Comparison of ENCODE assay signal across 1 cellular context in the genomic region with DNA sequence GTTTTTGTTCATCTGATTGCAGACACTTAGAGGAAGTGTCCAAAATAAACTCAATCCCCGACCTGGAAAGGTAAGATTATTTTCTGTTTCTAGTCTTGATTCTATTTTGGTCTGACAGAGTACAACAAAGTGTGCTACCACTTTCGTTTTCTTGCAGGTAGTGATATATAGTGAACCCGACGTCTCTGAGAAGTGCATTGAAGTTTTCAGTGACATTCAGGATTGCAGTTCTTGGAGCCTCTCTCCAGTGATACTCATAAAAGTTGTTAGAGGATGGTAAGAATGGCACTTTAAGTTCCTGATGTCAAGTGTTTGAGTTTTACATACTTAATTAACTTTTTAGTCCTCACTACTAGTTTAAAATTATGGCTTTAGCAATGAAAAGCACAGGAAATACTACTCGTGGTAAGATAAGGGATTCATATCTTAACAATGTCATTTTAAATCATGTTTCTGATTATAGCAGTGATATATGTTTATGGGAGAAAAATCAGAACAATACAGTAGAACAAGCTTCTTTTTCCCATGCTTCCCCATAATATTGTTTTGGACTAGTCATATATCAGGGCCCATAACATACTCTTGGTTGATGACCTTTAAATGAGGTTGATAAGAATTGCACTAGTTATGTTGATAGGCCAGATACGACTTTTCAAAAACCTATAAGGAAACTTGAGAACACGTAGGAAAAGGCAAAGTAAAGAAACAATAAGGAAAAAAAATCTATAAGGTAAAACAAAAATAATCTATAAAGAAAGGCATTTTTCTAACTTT.
TF ChIP-seq lines count a peak whose summit lies in the region.

No MANE protein-coding gene starts in this region.

TF ChIP-seq in GM12878, 131 proteins besides CTCF, POLR2A, EP300 and RAD21 (continued from another document and continues in another):
- TF ChIP-seq, protein P1, sequence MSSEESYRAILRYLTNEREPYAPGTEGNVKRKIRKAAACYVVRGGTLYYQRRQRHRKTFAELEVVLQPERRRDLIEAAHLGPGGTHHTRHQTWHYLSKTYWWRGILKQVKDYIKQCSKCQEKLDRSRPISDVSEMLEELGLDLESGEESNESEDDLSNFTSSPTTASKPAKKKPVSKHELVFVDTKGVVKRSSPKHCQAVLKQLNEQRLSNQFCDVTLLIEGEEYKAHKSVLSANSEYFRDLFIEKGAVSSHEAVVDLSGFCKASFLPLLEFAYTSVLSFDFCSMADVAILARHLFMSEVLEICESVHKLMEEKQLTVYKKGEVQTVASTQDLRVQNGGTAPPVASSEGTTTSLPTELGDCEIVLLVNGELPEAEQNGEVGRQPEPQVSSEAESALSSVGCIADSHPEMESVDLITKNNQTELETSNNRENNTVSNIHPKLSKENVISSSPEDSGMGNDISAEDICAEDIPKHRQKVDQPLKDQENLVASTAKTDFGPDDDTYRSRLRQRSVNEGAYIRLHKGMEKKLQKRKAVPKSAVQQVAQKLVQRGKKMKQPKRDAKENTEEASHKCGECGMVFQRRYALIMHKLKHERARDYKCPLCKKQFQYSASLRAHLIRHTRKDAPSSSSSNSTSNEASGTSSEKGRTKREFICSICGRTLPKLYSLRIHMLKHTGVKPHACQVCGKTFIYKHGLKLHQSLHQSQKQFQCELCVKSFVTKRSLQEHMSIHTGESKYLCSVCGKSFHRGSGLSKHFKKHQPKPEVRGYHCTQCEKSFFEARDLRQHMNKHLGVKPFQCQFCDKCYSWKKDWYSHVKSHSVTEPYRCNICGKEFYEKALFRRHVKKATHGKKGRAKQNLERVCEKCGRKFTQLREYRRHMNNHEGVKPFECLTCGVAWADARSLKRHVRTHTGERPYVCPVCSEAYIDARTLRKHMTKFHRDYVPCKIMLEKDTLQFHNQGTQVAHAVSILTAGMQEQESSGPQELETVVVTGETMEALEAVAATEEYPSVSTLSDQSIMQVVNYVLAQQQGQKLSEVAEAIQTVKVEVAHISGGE (CRISPR knock-in tag; IDR thresholded peaks at IDR 0.05) = no peak
- TF ChIP-seq ZNF24 (IDR thresholded peaks at IDR 0.05) = no peak
- TF ChIP-seq, protein P2, sequence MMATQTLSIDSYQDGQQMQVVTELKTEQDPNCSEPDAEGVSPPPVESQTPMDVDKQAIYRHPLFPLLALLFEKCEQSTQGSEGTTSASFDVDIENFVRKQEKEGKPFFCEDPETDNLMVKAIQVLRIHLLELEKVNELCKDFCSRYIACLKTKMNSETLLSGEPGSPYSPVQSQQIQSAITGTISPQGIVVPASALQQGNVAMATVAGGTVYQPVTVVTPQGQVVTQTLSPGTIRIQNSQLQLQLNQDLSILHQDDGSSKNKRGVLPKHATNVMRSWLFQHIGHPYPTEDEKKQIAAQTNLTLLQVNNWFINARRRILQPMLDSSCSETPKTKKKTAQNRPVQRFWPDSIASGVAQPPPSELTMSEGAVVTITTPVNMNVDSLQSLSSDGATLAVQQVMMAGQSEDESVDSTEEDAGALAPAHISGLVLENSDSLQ (IDR thresholded peaks at IDR 0.05) = no peak; the same call in 1 of the 2 replicates
- no peak for TF ChIP-seq HDAC2 (IDR thresholded peaks at IDR 0.05)
- TF ChIP-seq SREBF2 (IDR thresholded peaks at IDR 0.05; ENCODE audit: low read length) = no peak
- TF ChIP-seq ZBED1 (IDR thresholded peaks at IDR 0.05; ENCODE audit: borderline replicate concordance) = no peak
- TF ChIP-seq RAD51 (IDR thresholded peaks at IDR 0.05) = 0 out of 2 replicates have a peak, but pooled peaks have one; percentile 7
- no peak for TF ChIP-seq LARP7 (IDR thresholded peaks at IDR 0.05)
- TF ChIP-seq SPI1 (IDR thresholded peaks at IDR 0.05; ENCODE audit: borderline replicate concordance, insufficient read depth, low read depth, low read length) = peak; percentile 23; the same call in 1 of the 2 replicates
- no peak for TF ChIP-seq WRNIP1 (IDR thresholded peaks at IDR 0.05; ENCODE audit: borderline replicate concordance, low read depth, low read length)
- TF ChIP-seq KLF5 (IDR thresholded peaks at IDR 0.05; ENCODE audit: partially characterized antibody) = no peak
- no peak for TF ChIP-seq POLR2AphosphoS2 (IDR thresholded peaks at IDR 0.05; ENCODE audit: low read depth, low read length)
- no peak for TF ChIP-seq NFXL1 (IDR thresholded peaks at IDR 0.05; ENCODE audit: borderline replicate concordance)
- TF ChIP-seq, protein P3, sequence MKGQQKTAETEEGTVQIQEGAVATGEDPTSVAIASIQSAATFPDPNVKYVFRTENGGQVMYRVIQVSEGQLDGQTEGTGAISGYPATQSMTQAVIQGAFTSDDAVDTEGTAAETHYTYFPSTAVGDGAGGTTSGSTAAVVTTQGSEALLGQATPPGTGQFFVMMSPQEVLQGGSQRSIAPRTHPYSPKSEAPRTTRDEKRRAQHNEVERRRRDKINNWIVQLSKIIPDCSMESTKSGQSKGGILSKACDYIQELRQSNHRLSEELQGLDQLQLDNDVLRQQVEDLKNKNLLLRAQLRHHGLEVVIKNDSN (IDR thresholded peaks at IDR 0.05; ENCODE audit: borderline replicate concordance, extremely low read length, insufficient read depth, low read depth, low read length) = no peak
- TF ChIP-seq CHD1 (IDR thresholded peaks at IDR 0.05; ENCODE audit: low read depth, low read length) = no peak
- TF ChIP-seq MEF2A (IDR thresholded peaks at IDR 0.05; ENCODE audit: insufficient read depth, low read depth, low read length) = peak; percentile 96
- peak; percentile 37 for TF ChIP-seq ATF7 (IDR thresholded peaks at IDR 0.05; ENCODE audit: low read depth)
- TF ChIP-seq RUNX3 (IDR thresholded peaks at IDR 0.05; ENCODE audit: low read length) = peak; percentile 47
- no peak for TF ChIP-seq ZNF622 (IDR thresholded peaks at IDR 0.05)
- TF ChIP-seq, protein P4, sequence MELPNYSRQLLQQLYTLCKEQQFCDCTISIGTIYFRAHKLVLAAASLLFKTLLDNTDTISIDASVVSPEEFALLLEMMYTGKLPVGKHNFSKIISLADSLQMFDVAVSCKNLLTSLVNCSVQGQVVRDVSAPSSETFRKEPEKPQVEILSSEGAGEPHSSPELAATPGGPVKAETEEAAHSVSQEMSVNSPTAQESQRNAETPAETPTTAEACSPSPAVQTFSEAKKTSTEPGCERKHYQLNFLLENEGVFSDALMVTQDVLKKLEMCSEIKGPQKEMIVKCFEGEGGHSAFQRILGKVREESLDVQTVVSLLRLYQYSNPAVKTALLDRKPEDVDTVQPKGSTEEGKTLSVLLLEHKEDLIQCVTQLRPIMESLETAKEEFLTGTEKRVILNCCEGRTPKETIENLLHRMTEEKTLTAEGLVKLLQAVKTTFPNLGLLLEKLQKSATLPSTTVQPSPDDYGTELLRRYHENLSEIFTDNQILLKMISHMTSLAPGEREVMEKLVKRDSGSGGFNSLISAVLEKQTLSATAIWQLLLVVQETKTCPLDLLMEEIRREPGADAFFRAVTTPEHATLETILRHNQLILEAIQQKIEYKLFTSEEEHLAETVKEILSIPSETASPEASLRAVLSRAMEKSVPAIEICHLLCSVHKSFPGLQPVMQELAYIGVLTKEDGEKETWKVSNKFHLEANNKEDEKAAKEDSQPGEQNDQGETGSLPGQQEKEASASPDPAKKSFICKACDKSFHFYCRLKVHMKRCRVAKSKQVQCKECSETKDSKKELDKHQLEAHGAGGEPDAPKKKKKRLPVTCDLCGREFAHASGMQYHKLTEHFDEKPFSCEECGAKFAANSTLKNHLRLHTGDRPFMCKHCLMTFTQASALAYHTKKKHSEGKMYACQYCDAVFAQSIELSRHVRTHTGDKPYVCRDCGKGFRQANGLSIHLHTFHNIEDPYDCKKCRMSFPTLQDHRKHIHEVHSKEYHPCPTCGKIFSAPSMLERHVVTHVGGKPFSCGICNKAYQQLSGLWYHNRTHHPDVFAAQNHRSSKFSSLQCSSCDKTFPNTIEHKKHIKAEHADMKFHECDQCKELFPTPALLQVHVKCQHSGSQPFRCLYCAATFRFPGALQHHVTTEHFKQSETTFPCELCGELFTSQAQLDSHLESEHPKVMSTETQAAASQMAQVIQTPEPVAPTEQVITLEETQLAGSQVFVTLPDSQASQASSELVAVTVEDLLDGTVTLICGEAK (IDR thresholded peaks at IDR 0.05; ENCODE audit: borderline replicate concordance) = no peak
- TF ChIP-seq, protein P5, sequence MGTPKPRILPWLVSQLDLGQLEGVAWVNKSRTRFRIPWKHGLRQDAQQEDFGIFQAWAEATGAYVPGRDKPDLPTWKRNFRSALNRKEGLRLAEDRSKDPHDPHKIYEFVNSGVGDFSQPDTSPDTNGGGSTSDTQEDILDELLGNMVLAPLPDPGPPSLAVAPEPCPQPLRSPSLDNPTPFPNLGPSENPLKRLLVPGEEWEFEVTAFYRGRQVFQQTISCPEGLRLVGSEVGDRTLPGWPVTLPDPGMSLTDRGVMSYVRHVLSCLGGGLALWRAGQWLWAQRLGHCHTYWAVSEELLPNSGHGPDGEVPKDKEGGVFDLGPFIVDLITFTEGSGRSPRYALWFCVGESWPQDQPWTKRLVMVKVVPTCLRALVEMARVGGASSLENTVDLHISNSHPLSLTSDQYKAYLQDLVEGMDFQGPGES (IDR thresholded peaks at IDR 0.05) = no peak
- no peak for TF ChIP-seq CBFB (IDR thresholded peaks at IDR 0.05; ENCODE audit: low read depth)
- peak; percentile 62 for TF ChIP-seq NFIC (IDR thresholded peaks at IDR 0.05; ENCODE audit: low read depth, low read length)
- 0 out of 2 replicates have a peak, but pooled peaks have one; percentile 22 for TF ChIP-seq DPF2 (IDR thresholded peaks at IDR 0.05)
- TF ChIP-seq POU2F2 (IDR thresholded peaks at IDR 0.05; ENCODE audit: borderline replicate concordance, low read depth, low read length) = no peak
- TF ChIP-seq CREB1 (IDR thresholded peaks at IDR 0.05; ENCODE audit: low read depth) = no peak
- TF ChIP-seq, protein P6, sequence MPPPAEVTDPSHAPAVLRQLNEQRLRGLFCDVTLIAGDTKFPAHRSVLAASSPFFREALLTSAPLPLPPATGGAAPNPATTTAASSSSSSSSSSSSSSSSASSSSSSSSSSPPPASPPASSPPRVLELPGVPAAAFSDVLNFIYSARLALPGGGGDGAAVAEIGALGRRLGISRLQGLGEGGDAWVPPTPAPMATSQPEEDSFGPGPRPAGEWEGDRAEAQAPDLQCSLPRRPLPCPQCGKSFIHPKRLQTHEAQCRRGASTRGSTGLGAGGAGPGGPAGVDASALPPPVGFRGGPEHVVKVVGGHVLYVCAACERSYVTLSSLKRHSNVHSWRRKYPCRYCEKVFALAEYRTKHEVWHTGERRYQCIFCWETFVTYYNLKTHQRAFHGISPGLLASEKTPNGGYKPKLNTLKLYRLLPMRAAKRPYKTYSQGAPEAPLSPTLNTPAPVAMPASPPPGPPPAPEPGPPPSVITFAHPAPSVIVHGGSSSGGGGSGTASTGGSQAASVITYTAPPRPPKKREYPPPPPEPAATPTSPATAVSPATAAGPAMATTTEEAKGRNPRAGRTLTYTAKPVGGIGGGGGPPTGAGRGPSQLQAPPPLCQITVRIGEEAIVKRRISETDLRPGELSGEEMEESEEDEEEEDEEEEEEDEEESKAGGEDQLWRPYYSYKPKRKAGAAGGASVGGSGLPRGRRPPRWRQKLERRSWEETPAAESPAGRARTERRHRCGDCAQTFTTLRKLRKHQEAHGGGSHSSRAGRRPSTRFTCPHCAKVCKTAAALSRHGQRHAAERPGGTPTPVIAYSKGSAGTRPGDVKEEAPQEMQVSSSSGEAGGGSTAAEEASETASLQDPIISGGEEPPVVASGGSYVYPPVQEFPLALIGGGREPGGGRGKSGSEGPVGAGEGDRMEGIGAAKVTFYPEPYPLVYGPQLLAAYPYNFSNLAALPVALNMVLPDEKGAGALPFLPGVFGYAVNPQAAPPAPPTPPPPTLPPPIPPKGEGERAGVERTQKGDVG (CRISPR knock-in tag; IDR thresholded peaks at IDR 0.05) = no peak
- TF ChIP-seq EED (IDR thresholded peaks at IDR 0.05; ENCODE audit: low read depth) = no peak
- no peak for TF ChIP-seq ESRRA (IDR thresholded peaks at IDR 0.05; ENCODE audit: low read length)
- TF ChIP-seq EZH2 (IDR thresholded peaks at IDR 0.05; ENCODE audit: borderline replicate concordance, control insufficient read depth, low read depth, low read length) = no peak
- TF ChIP-seq, protein P7, sequence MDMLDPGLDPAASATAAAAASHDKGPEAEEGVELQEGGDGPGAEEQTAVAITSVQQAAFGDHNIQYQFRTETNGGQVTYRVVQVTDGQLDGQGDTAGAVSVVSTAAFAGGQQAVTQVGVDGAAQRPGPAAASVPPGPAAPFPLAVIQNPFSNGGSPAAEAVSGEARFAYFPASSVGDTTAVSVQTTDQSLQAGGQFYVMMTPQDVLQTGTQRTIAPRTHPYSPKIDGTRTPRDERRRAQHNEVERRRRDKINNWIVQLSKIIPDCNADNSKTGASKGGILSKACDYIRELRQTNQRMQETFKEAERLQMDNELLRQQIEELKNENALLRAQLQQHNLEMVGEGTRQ (IDR thresholded peaks at IDR 0.05; ENCODE audit: borderline replicate concordance, low read depth, low read length) = no peak
- TF ChIP-seq, protein P8, sequence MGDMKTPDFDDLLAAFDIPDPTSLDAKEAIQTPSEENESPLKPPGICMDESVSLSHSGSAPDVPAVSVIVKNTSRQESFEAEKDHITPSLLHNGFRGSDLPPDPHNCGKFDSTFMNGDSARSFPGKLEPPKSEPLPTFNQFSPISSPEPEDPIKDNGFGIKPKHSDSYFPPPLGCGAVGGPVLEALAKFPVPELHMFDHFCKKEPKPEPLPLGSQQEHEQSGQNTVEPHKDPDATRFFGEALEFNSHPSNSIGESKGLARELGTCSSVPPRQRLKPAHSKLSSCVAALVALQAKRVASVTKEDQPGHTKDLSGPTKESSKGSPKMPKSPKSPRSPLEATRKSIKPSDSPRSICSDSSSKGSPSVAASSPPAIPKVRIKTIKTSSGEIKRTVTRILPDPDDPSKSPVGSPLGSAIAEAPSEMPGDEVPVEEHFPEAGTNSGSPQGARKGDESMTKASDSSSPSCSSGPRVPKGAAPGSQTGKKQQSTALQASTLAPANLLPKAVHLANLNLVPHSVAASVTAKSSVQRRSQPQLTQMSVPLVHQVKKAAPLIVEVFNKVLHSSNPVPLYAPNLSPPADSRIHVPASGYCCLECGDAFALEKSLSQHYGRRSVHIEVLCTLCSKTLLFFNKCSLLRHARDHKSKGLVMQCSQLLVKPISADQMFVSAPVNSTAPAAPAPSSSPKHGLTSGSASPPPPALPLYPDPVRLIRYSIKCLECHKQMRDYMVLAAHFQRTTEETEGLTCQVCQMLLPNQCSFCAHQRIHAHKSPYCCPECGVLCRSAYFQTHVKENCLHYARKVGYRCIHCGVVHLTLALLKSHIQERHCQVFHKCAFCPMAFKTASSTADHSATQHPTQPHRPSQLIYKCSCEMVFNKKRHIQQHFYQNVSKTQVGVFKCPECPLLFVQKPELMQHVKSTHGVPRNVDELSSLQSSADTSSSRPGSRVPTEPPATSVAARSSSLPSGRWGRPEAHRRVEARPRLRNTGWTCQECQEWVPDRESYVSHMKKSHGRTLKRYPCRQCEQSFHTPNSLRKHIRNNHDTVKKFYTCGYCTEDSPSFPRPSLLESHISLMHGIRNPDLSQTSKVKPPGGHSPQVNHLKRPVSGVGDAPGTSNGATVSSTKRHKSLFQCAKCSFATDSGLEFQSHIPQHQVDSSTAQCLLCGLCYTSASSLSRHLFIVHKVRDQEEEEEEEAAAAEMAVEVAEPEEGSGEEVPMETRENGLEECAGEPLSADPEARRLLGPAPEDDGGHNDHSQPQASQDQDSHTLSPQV (IDR thresholded peaks at IDR 0.05) = no peak
- TF ChIP-seq, protein P9, sequence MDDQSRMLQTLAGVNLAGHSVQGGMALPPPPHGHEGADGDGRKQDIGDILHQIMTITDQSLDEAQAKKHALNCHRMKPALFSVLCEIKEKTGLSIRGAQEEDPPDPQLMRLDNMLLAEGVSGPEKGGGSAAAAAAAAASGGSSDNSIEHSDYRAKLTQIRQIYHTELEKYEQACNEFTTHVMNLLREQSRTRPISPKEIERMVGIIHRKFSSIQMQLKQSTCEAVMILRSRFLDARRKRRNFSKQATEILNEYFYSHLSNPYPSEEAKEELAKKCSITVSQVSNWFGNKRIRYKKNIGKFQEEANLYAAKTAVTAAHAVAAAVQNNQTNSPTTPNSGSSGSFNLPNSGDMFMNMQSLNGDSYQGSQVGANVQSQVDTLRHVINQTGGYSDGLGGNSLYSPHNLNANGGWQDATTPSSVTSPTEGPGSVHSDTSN (IDR thresholded peaks at IDR 0.05; ENCODE audit: insufficient replicate concordance, low read depth, low read length) = no peak
- no peak for TF ChIP-seq CBX3 (IDR thresholded peaks at IDR 0.05; ENCODE audit: borderline replicate concordance, low read depth)
- TF ChIP-seq JUND (IDR thresholded peaks at IDR 0.05; ENCODE audit: low read depth, low read length) = no peak
- TF ChIP-seq TARDBP (IDR thresholded peaks at IDR 0.05; ENCODE audit: borderline replicate concordance) = no peak
